In genomic region chr15:83318861-83319415, GRCh38 we compare ENCODE assay signal across 34 cellular contexts. TPM values are rescaled to one million over a fixed set of nuclear protein-coding genes. Genes with fewer than 3 reads are reported as not detected.
"Had no signal": no experiment of that assay in that cellular context is flagged by ENCODE, and none has a peak within 500 bp of the region (broad histone marks: within the 10 kb centered on the region; RNA-seq: fewer than 3 reads in every experiment).

No MANE protein-coding gene starts in this region.

- DNase-seq: activated CD4-positive, alpha-beta T cell treated with anti-CD3 and anti-CD28 coated beads, Interleukin-2, amount 10 ng/mL, durations not matched to agents 24 days and 14 days; activated CD4-positive, alpha-beta T cell treated with anti-CD3 and anti-CD28 coated beads, Interleukin-2, amount 50 U/mL, for 4 hours; activated CD4-positive, CD25-positive, alpha-beta regulatory T cell; activated CD8-positive, alpha-beta T cell treated with anti-CD3 and anti-CD28 coated beads for 36 hours; activated effector memory CD4-positive, alpha-beta T cell treated with anti-CD3 and anti-CD28 coated beads, Interleukin-2, amount 50 U/mL, for 16 hours; activated naive CD4-positive, alpha-beta T cell; activated naive CD4-positive, alpha-beta T cell treated with anti-CD3 and anti-CD28 coated beads, Interleukin-2, amount 50 U/mL, for 16 hours; activated naive CD8-positive, alpha-beta T cell treated with anti-CD3 and anti-CD28 coated beads for 36 hours; activated T-cell treated with anti-CD3 and anti-CD28 coated beads, Interleukin-2, amount 50 U/mL, for 1 hour; activated T-cell treated with anti-CD3 and anti-CD28 coated beads, Interleukin-2, amount 50 U/mL, for 72 hours; amygdala; Kasumi-1; KG1; MG63; NCI-H1048; NCI-H1105 treated with DMSO at 0.1 percent for 48 hours; NCI-H1436; NCI-H1694; NCI-H2029; NCI-H510A; NCI-H526; NCI-H748 treated with DMSO at 0.1 percent for 48 hours; NK-92 treated with Interleukin-12 subunit alpha and Interleukin-12 subunit beta, amount 100 ng/mL, for 24 hours; PC-3; Peyer's patch; RPMI8226; SW 1271; T-helper 1 cell; T-helper 2 cell; T-helper 9 cell; WERI-Rb-1 had no signal

- H3K9me3 ChIP-seq: ascending aorta, Peyer's patch had no signal

- H3K4me3 ChIP-seq: ascending aorta, MG63, Peyer's patch had no signal

- H3K27me3 ChIP-seq: ascending aorta, MG63, Peyer's patch had no signal

- H3K4me1 ChIP-seq: ascending aorta, Peyer's patch had no signal

- ATAC-seq: activated CD8-positive, alpha-beta T cell treated with anti-CD3 and anti-CD28 coated beads for 36 hours; activated T-cell treated with anti-CD3 and anti-CD28 coated beads, Interleukin-2, amount 50 U/mL, for 72 hours; activated T-helper 17 cell treated with anti-CD3 and anti-CD28 coated beads, Interleukin-2, amount 50 U/mL, for 72 hours; PC-3 had no signal

- H3K36me3 ChIP-seq: ascending aorta, MG63, Peyer's patch, WERI-Rb-1 had no signal

- H3K27ac ChIP-seq: ascending aorta, Peyer's patch, WERI-Rb-1 had no signal

RNA-seq across cellular contexts. Expression of gene BNC1, which starts 34.5 kb away (rescaled TPM):
- total RNA-seq: activated CD4-positive, alpha-beta T cell treated with anti-CD3 and anti-CD28 coated beads, Interleukin-2, amount 10 ng/mL, durations not matched to agents 24 days and 14 days; activated CD8-positive, alpha-beta memory T cell treated with anti-CD3 and anti-CD28 coated beads for 36 hours; activated CD8-positive, alpha-beta T cell treated with anti-CD3 and anti-CD28 coated beads for 36 hours; activated naive CD8-positive, alpha-beta T cell treated with anti-CD3 and anti-CD28 coated beads for 36 hours; activated T-cell treated with anti-CD3 and anti-CD28 coated beads, Interleukin-2, amount 50 U/mL, for 72 hours; activated T-helper 17 cell treated with anti-CD3 and anti-CD28 coated beads, Interleukin-2, amount 50 U/mL, for 72 hours; ascending aorta; Peyer's patch had no signal
